1 cellular context compared by ENCODE assay signal in genomic region chr11:116787436-116787785, GRCh38.
TF ChIP-seq lines count a peak whose summit lies in the region.

No MANE protein-coding gene starts in this region.

TF ChIP-seq in endothelial cell of umbilical vein, 7 proteins besides CTCF, POLR2A, EP300 and RAD21 (continued from another document):
- TF ChIP-seq JUN (IDR thresholded peaks at IDR 0.05; ENCODE audit: borderline replicate concordance, insufficient read depth, insufficient read length, low read depth) (no peak), FOS (IDR thresholded peaks at IDR 0.05; ENCODE audit: borderline replicate concordance, insufficient read depth, low read length) (no peak)
